8 cellular contexts compared by ENCODE assay signal in genomic region chr11:128691802-128692749, GRCh38. TPM values are rescaled to one million over a fixed set of nuclear protein-coding genes. Genes with fewer than 3 reads are reported as not detected.
A peak's percentile ranks its signal among the peaks of the same experiment; 100 is the strongest.
DNase-seq lines count a peak whose midpoint lies in the region; ATAC-seq and TF ChIP-seq lines count a peak whose summit lies in the region.

No MANE protein-coding gene starts in this region.

- peaks cover 37% of the 10 kb centered on the region for H3K27me3 Mint-ChIP-seq in activated T-helper 1 cell treated with anti-CD3 and anti-CD28 coated beads, Interleukin-12 subunit alpha, Interleukin-12 subunit beta, Interleukin-2, Interleukin-4 antibody, amounts not matched to agents 30 ng/mL and 10 ng/mL and 1 ng/mL, durations not matched to agents 14 hours and 24 hours and 36 hours (ENCODE audit: insufficient read depth)
- peaks cover 50% of the 10 kb centered on the region for H3K27me3 Mint-ChIP-seq in stimulated activated naive CD8-positive, alpha-beta T cell treated with anti-CD3 and anti-CD28 coated beads, Interleukin-15, amount 100 ng/mL, for 72 hours

- peaks cover 10% of the 10 kb centered on the region for H4K20me1 ChIP-seq in SK-N-SH (ENCODE audit: insufficient read depth)

- no peak for ATAC-seq in SK-N-SH treated with all-trans-retinoic acid at 6 μM for 48 hours
- no peak for ATAC-seq in stimulated activated naive CD8-positive, alpha-beta T cell treated with anti-CD3 and anti-CD28 coated beads, Interleukin-15, amount 100 ng/mL, for 72 hours
- ATAC-seq in GM18907 (IDR thresholded peaks at IDR 0.05; ENCODE audit: unreplicated experiment) = no peak

- peak overlapping the region; percentile 65 for H3K27ac Mint-ChIP-seq in activated T-helper 1 cell treated with anti-CD3 and anti-CD28 coated beads, Interleukin-12 subunit alpha, Interleukin-12 subunit beta, Interleukin-2, Interleukin-4 antibody, amounts not matched to agents 30 ng/mL and 10 ng/mL and 1 ng/mL, durations not matched to agents 14 hours and 24 hours and 36 hours
- peak overlapping the region in 1 of 2 donors; percentile 98 for H3K27ac Mint-ChIP-seq in stimulated activated naive CD8-positive, alpha-beta T cell treated with anti-CD3 and anti-CD28 coated beads, Interleukin-15, amount 100 ng/mL, for 72 hours

- peak; percentile 48 for TF ChIP-seq CTCF in SK-N-SH (IDR thresholded peaks at IDR 0.05)

- H3K4me2 ChIP-seq in SK-N-SH = peak overlapping the region; percentile 97

- peaks cover 52% of the 10 kb centered on the region for H3K4me1 Mint-ChIP-seq in activated T-helper 1 cell treated with anti-CD3 and anti-CD28 coated beads, Interleukin-12 subunit alpha, Interleukin-12 subunit beta, Interleukin-2, Interleukin-4 antibody, amounts not matched to agents 30 ng/mL and 10 ng/mL and 1 ng/mL, durations not matched to agents 14 hours and 24 hours and 36 hours (ENCODE audit: low read depth)
- H3K4me1 Mint-ChIP-seq in stimulated activated naive CD8-positive, alpha-beta T cell treated with anti-CD3 and anti-CD28 coated beads, Interleukin-15, amount 100 ng/mL, for 72 hours = peaks cover 47% of the 10 kb centered on the region

- H3K4me1 ChIP-seq in SK-N-SH (ENCODE audit: control insufficient read depth in 1 of 2, insufficient read depth in 2 of 2, low read depth in 1 of 2, low read length in 1 of 2) = peaks cover 10 to 30% of the 10 kb centered on the region in 2 experiments; a peak in 1 of 4 replicates
- H3K4me1 ChIP-seq in iPS-18a (ENCODE audit: control insufficient read depth, low read depth, low read length) = peaks cover 32% of the 10 kb centered on the region

- intact Hi-C loops in activated T-helper 1 cell treated with anti-CD3 and anti-CD28 coated beads, Interleukin-12 subunit alpha, Interleukin-12 subunit beta, Interleukin-2, Interleukin-4 antibody, amounts not matched to agents 30 ng/mL and 10 ng/mL and 1 ng/mL, durations not matched to agents 14 hours and 24 hours and 36 hours (cut with micrococcal nuclease) = loop anchor here (2.0 to 5.0 kb wide), 2 partner anchors 110 to 661 kb away; no protein-coding TSS in a partner anchor

- H3K36me3 ChIP-seq in SK-N-SH (replicated peaks in 1 of 2; ENCODE audit: control insufficient read depth in 1 of 2, insufficient read depth in 2 of 2, low read length in 1 of 2) = no peaks in the 10 kb centered on the region
- no peaks in the 10 kb centered on the region for H3K36me3 ChIP-seq in iPS-18a (ENCODE audit: control insufficient read depth, low read depth, low read length)

- DNase-seq in SK-N-SH (peak; percentile 55), mucosa of gallbladder (ENCODE audit: low spot score) (no peak)
- no peak for DNase-seq in activated T-helper 1 cell treated with anti-CD3 and anti-CD28 coated beads, Interleukin-12 subunit alpha, Interleukin-12 subunit beta, Interleukin-2, Interleukin-4 antibody, amounts not matched to agents 30 ng/mL and 10 ng/mL and 1 ng/mL, durations not matched to agents 14 hours and 24 hours and 36 hours (ENCODE audit: low spot score)
- no peak for DNase-seq in stimulated activated naive CD8-positive, alpha-beta T cell treated with anti-CD3 and anti-CD28 coated beads, Interleukin-15, amount 100 ng/mL, for 72 hours
- no peak for DNase-seq in stimulated activated CD4-positive, alpha-beta T cell treated with anti-CD3 and anti-CD28 coated beads, Interleukin-4, amount 100 ng/mL, for 24 hours

- WGBS in SK-N-SH (ENCODE audit: low lambda C conversion rate) = 12% methylated on average over 27 of the region's 28 CpGs

- peaks cover 9% of the 10 kb centered on the region for H3F3A ChIP-seq in SK-N-SH (replicated peaks; ENCODE audit: insufficient read depth)

- peak overlapping the region; percentile 87 for H3K4me3 Mint-ChIP-seq in activated T-helper 1 cell treated with anti-CD3 and anti-CD28 coated beads, Interleukin-12 subunit alpha, Interleukin-12 subunit beta, Interleukin-2, Interleukin-4 antibody, amounts not matched to agents 30 ng/mL and 10 ng/mL and 1 ng/mL, durations not matched to agents 14 hours and 24 hours and 36 hours
- peak overlapping the region; percentile 90 to 94 for H3K4me3 Mint-ChIP-seq in stimulated activated naive CD8-positive, alpha-beta T cell treated with anti-CD3 and anti-CD28 coated beads, Interleukin-15, amount 100 ng/mL, for 72 hours

- no peaks in the 10 kb centered on the region for H3K9me2 ChIP-seq in SK-N-SH

- H3K9ac ChIP-seq in SK-N-SH = peak overlapping the region; percentile 98
- H3K9ac ChIP-seq in iPS-18a (ENCODE audit: low read length) = no peak overlapping the region

- CTCF ChIA-PET in SK-N-SH (lab: Yijun Ruan, JAX) = interaction anchor here (0.6 to 1.3 kb wide), 4 partner anchors 139 to 535 kb away, joined by 3 to 4 read pairs (median 3); no protein-coding TSS in a partner anchor

- H3K4me3 ChIP-seq in SK-N-SH (ENCODE audit: low read depth in 2 of 2, low read length in 1 of 2) = peak overlapping the region; percentile 60 to 98
- peak overlapping the region; percentile 41 for H3K4me3 ChIP-seq in iPS-18a (ENCODE audit: low read length)

- H3K9me3 Mint-ChIP-seq in activated T-helper 1 cell treated with anti-CD3 and anti-CD28 coated beads, Interleukin-12 subunit alpha, Interleukin-12 subunit beta, Interleukin-2, Interleukin-4 antibody, amounts not matched to agents 30 ng/mL and 10 ng/mL and 1 ng/mL, durations not matched to agents 14 hours and 24 hours and 36 hours = no peaks in the 10 kb centered on the region
- H3K9me3 Mint-ChIP-seq in stimulated activated naive CD8-positive, alpha-beta T cell treated with anti-CD3 and anti-CD28 coated beads, Interleukin-15, amount 100 ng/mL, for 72 hours = no peaks in the 10 kb centered on the region

- H3K27ac ChIP-seq in SK-N-SH (ENCODE audit: low read depth in 2 of 2, low read length in 1 of 2) (peak overlapping the region in 1 of 2 experiments; percentile 97; a peak in 2 of 4 replicates), iPS-18a (ENCODE audit: low read length) (no peak overlapping the region)

- peaks cover 32% of the 10 kb centered on the region for H3K79me2 ChIP-seq in SK-N-SH (ENCODE audit: insufficient read depth)

- H2AFZ ChIP-seq in SK-N-SH (ENCODE audit: low read depth) = peak overlapping the region; percentile 85

- H3K36me3 Mint-ChIP-seq in activated T-helper 1 cell treated with anti-CD3 and anti-CD28 coated beads, Interleukin-12 subunit alpha, Interleukin-12 subunit beta, Interleukin-2, Interleukin-4 antibody, amounts not matched to agents 30 ng/mL and 10 ng/mL and 1 ng/mL, durations not matched to agents 14 hours and 24 hours and 36 hours (ENCODE audit: low read depth) = peaks cover 3% of the 10 kb centered on the region

- TF ChIP-seq RAD21 in SK-N-SH (IDR thresholded peaks at IDR 0.05; ENCODE audit: low read length) = peak; percentile 4; the same call in 1 of the 2 replicates

- H3K9me3 ChIP-seq in SK-N-SH = no peaks in the 10 kb centered on the region
- H3K9me3 ChIP-seq in iPS-18a (ENCODE audit: control insufficient read depth, low read depth, low read length) = peaks cover 5% of the 10 kb centered on the region

- no peaks in the 10 kb centered on the region; the same call in 1 of the 2 replicates for H3K27me3 ChIP-seq in SK-N-SH (ENCODE audit: insufficient read depth)
- H3K27me3 ChIP-seq in iPS-18a (ENCODE audit: control insufficient read depth, insufficient read depth, low read length) = peaks cover 100% of the 10 kb centered on the region

- no peak for TF ChIP-seq EP300 in SK-N-SH (IDR thresholded peaks at IDR 0.05; ENCODE audit: borderline replicate concordance in 1 of 2, low read depth in 1 of 2, low read length in 1 of 2)

- POLR2A ChIA-PET in SK-N-SH (lab: Yijun Ruan, JAX) = no interaction called here

TF ChIP-seq in SK-N-SH, 30 proteins besides CTCF, POLR2A, EP300 and RAD21:
- TF ChIP-seq RXRA (IDR thresholded peaks at IDR 0.05; ENCODE audit: borderline replicate concordance, low read depth) = no peak
- TF ChIP-seq POLR2AphosphoS5 (IDR thresholded peaks at IDR 0.05; ENCODE audit: low read depth, low read length) = no peak
- no peak for TF ChIP-seq RCOR1 (IDR thresholded peaks at IDR 0.05; ENCODE audit: low read length)
- no peak for TF ChIP-seq GATA2 (CRISPR knock-in tag; IDR thresholded peaks at IDR 0.05)
- TF ChIP-seq TAF1 (IDR thresholded peaks at IDR 0.05; ENCODE audit: borderline replicate concordance, low read depth, low read length) = no peak
TF ChIP-seq in SK-N-SH: peak in this region for 0.

TF ChIP-seq in SK-N-SH treated with all-trans-retinoic acid at 6 μM for 48 hours, 23 proteins besides CTCF, POLR2A, EP300 and RAD21:
- TF ChIP-seq PPARA (CRISPR knock-in tag; IDR thresholded peaks at IDR 0.05; ENCODE audit: borderline replicate concordance) (no peak), ARNTL (CRISPR knock-in tag; IDR thresholded peaks at IDR 0.05; ENCODE audit: borderline replicate concordance, low read depth) (no peak), ESRRG (CRISPR knock-in tag; IDR thresholded peaks at IDR 0.05) (no peak), TCF4 (CRISPR knock-in tag; IDR thresholded peaks at IDR 0.05; ENCODE audit: borderline replicate concordance) (no peak), GLIS3 (CRISPR knock-in tag; IDR thresholded peaks at IDR 0.05) (no peak), CSDC2 (CRISPR knock-in tag; IDR thresholded peaks at IDR 0.05) (no peak), RARB (CRISPR knock-in tag; IDR thresholded peaks at IDR 0.05) (no peak), ZNF70 (CRISPR knock-in tag; IDR thresholded peaks at IDR 0.05) (no peak)

RNA-seq across cellular contexts. Expression of gene FLI1, which starts 1.8 kb away (rescaled TPM):
- 14.7 and 16.7 TPM in 2 replicates for polyA plus RNA-seq in SK-N-SH (2012; rRNA removed)
- 6.6 and 9.8 TPM in 2 replicates for polyA plus RNA-seq in SK-N-SH (2012; cell fraction: cytosol; rRNA removed)
- 10.6 and 13.2 TPM in 2 replicates for polyA plus RNA-seq in SK-N-SH (2012; cell fraction: nucleus; rRNA removed)
- total RNA-seq in activated T-helper 1 cell treated with anti-CD3 and anti-CD28 coated beads, Interleukin-12 subunit alpha, Interleukin-12 subunit beta, Interleukin-2, Interleukin-4 antibody, amounts not matched to agents 30 ng/mL and 10 ng/mL and 1 ng/mL, durations not matched to agents 14 hours and 24 hours and 36 hours = 40.7 and 41.5 TPM in 2 replicates
- 20.7 TPM for total RNA-seq in mucosa of gallbladder
